Comparison of ENCODE assay signal across 10 cellular contexts in genomic region chr20:10596726-10597125, GRCh38.
A peak's percentile ranks its signal among the peaks of the same experiment; 100 is the strongest.
DNase-seq lines count a peak whose midpoint lies in the region; ATAC-seq and TF ChIP-seq lines count a peak whose summit lies in the region.
"Had no signal": no experiment of that assay in that cellular context is flagged by ENCODE, and none has a peak within 500 bp of the region (broad histone marks: within the 10 kb centered on the region; RNA-seq: fewer than 3 reads in every experiment).

No MANE protein-coding gene starts in this region.

- no peak for TF ChIP-seq POLR2A in uterus (IDR thresholded peaks at IDR 0.05)

- H3K27me3 Mint-ChIP-seq in stimulated activated memory B cell treated with anti-CD40 and anti-IgM and Interleukin-4, amounts not matched to agents 10 μg/mL and 1 μg/mL and 100 μg/mL, for 72 hours, result no peaks in the 10 kb centered on the region
- H3K27me3 Mint-ChIP-seq: stimulated activated naive B cell treated with anti-CD40 and anti-IgM and Interleukin-4, amounts not matched to agents 10 μg/mL and 1 μg/mL and 100 μg/mL, for 72 hours; T-cell had no signal

- TF ChIP-seq CTCF in foreskin fibroblast (IDR thresholded peaks at IDR 0.05; ENCODE audit: low read depth, low read length) (no peak), uterus (IDR thresholded peaks at IDR 0.05) (no peak)

- H3K9me3 Mint-ChIP-seq in stimulated activated memory B cell treated with anti-CD40 and anti-IgM and Interleukin-4, amounts not matched to agents 10 μg/mL and 1 μg/mL and 100 μg/mL, for 72 hours, result no peaks in the 10 kb centered on the region
- H3K9me3 Mint-ChIP-seq: stimulated activated naive B cell treated with anti-CD40 and anti-IgM and Interleukin-4, amounts not matched to agents 10 μg/mL and 1 μg/mL and 100 μg/mL, for 72 hours; T-cell had no signal

- no peak for ATAC-seq in stimulated activated memory B cell treated with anti-CD40 and anti-IgM and Interleukin-4, amounts not matched to agents 10 μg/mL and 1 μg/mL and 100 μg/mL, for 72 hours
- ATAC-seq: stimulated activated naive B cell treated with anti-CD40 and anti-IgM and Interleukin-4, amounts not matched to agents 10 μg/mL and 1 μg/mL and 100 μg/mL, for 72 hours; T-cell had no signal

- H3K4me3 ChIP-seq in foreskin fibroblast (ENCODE audit: low read depth in 1 of 2, low read length in 2 of 2), result no peak overlapping the region
- H3K4me3 ChIP-seq in uterus, result no peak overlapping the region

- intact Hi-C loops in uterus (cut with DNase I; ENCODE audit: low total_unique reads), result no loop called here

- no peaks in the 10 kb centered on the region for H3K9me3 ChIP-seq in uterus

- no peaks in the 10 kb centered on the region for H3K36me3 ChIP-seq in uterus

- H3K36me3 Mint-ChIP-seq in stimulated activated memory B cell treated with anti-CD40 and anti-IgM and Interleukin-4, amounts not matched to agents 10 μg/mL and 1 μg/mL and 100 μg/mL, for 72 hours, result peaks cover 26% of the 10 kb centered on the region

- H3K4me1 ChIP-seq in uterus, result no peaks in the 10 kb centered on the region

- peak; percentile 70 for DNase-seq in HT1080 (ENCODE audit: low read depth)
- peak; percentile 88 for DNase-seq in amniotic epithelial cell (ENCODE audit: low read depth)
- DNase-seq in foreskin fibroblast, result peak; percentile 80 to 85
- peak; percentile 71 for DNase-seq in stromal cell of bone marrow (ENCODE audit: low read depth)
- no peak for DNase-seq in uterus
- DNase-seq in NCI-H1092 (lab: John Stamatoyannopoulos, UW), result no peak
- DNase-seq: NCI-H69; stimulated activated naive B cell treated with anti-CD40 and anti-IgM and Interleukin-4, amounts not matched to agents 10 μg/mL and 1 μg/mL and 100 μg/mL, for 72 hours; T-cell had no signal

- H3K27me3 ChIP-seq in uterus, result no peaks in the 10 kb centered on the region

- no peak overlapping the region for H3K27ac ChIP-seq in uterus

- no peaks in the 10 kb centered on the region for H3K4me1 Mint-ChIP-seq in stimulated activated memory B cell treated with anti-CD40 and anti-IgM and Interleukin-4, amounts not matched to agents 10 μg/mL and 1 μg/mL and 100 μg/mL, for 72 hours
- H3K4me1 Mint-ChIP-seq: stimulated activated naive B cell treated with anti-CD40 and anti-IgM and Interleukin-4, amounts not matched to agents 10 μg/mL and 1 μg/mL and 100 μg/mL, for 72 hours; T-cell had no signal

- H3K27ac Mint-ChIP-seq in stimulated activated memory B cell treated with anti-CD40 and anti-IgM and Interleukin-4, amounts not matched to agents 10 μg/mL and 1 μg/mL and 100 μg/mL, for 72 hours, result no peak overlapping the region
- H3K27ac Mint-ChIP-seq: stimulated activated naive B cell treated with anti-CD40 and anti-IgM and Interleukin-4, amounts not matched to agents 10 μg/mL and 1 μg/mL and 100 μg/mL, for 72 hours; T-cell had no signal

- no peak overlapping the region for H3K4me3 Mint-ChIP-seq in stimulated activated memory B cell treated with anti-CD40 and anti-IgM and Interleukin-4, amounts not matched to agents 10 μg/mL and 1 μg/mL and 100 μg/mL, for 72 hours
- H3K4me3 Mint-ChIP-seq: stimulated activated naive B cell treated with anti-CD40 and anti-IgM and Interleukin-4, amounts not matched to agents 10 μg/mL and 1 μg/mL and 100 μg/mL, for 72 hours; T-cell had no signal

Comparison
In these comparisons a context has a peak if more than half of its experiments do, and no peak if none do; other contexts are left out.
1. DNase-seq: peak in HT1080 (single experiment), amniotic epithelial cell (single experiment), foreskin fibroblast (2 of 2) and stromal cell of bone marrow (single experiment); none in uterus (0 of 2) and NCI-H1092 (single experiment).